1 cellular context compared by ENCODE assay signal in the genomic region with DNA sequence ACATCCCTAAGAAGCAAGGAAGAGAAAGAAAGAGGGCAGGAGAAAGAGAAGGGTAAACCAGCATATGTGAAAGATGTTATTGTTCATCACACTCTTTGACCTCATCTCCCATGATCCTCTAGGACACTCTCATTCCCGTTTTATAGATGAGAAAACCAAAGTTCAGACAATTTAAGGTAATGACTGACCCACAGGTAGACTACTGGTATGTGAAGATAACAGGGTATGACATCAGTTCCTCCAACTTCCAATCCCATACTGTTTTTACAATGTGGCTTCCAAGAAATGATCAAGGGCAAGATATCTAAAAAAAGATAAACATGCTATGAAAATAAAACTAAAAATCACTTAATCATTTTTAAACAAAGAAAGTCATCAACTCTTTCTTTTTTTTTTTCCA.
TF ChIP-seq lines count a peak whose summit lies in the region.

No MANE protein-coding gene starts in this region.

TF ChIP-seq in K562, 482 proteins besides CTCF, POLR2A, EP300 and RAD21 (continued from another document and continues in another):
- TF ChIP-seq, protein P1, sequence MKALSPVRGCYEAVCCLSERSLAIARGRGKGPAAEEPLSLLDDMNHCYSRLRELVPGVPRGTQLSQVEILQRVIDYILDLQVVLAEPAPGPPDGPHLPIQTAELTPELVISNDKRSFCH (CRISPR knock-in tag; IDR thresholded peaks at IDR 0.05), result no peak
- TF ChIP-seq, protein P1 (tag; IDR thresholded peaks at IDR 0.05), result no peak
- TF ChIP-seq SREBF1 (IDR thresholded peaks at IDR 0.05; ENCODE audit: borderline replicate concordance, low read depth, low read length) (no peak), MCM7 (IDR thresholded peaks at IDR 0.05) (no peak), PHF8 (IDR thresholded peaks at IDR 0.05; ENCODE audit: borderline replicate concordance, low read length) (no peak), ZNF41 (CRISPR knock-in tag; conservative IDR thresholded peaks at IDR 0.05) (0 out of 2 replicates have a peak, but pooled peaks have one; percentile 33), CBX2 (IDR thresholded peaks at IDR 0.05; ENCODE audit: insufficient read depth, low read length, poor library complexity, severe bottlenecking) (no peak), BDP1 (IDR thresholded peaks at IDR 0.05; ENCODE audit: insufficient read depth, insufficient read length) (no peak), FOXM1 (IDR thresholded peaks at IDR 0.05; ENCODE audit: low read depth) (no peak), FOXM1 (CRISPR knock-in tag; IDR thresholded peaks at IDR 0.05; ENCODE audit: low read depth) (no peak), MAFK (IDR thresholded peaks at IDR 0.05; ENCODE audit: low read length) (no peak), NFYB (IDR thresholded peaks at IDR 0.05; ENCODE audit: extremely low read depth, insufficient read length) (no peak), HDAC2 (IDR thresholded peaks at IDR 0.05) (no peak; the same call in 1 of the 2 replicates), SRSF9 (IDR thresholded peaks at IDR 0.05; ENCODE audit: borderline replicate concordance, low read depth, low read length) (no peak), CREM (IDR thresholded peaks at IDR 0.05; ENCODE audit: low read depth) (peak; percentile 32; the same call in 1 of the 2 replicates), ZNF764 (CRISPR knock-in tag; IDR thresholded peaks at IDR 0.05; ENCODE audit: low read depth) (no peak), ESRRA (IDR thresholded peaks at IDR 0.05; ENCODE audit: borderline replicate concordance, low read depth) (no peak), ETV5 (CRISPR knock-in tag; IDR thresholded peaks at IDR 0.05; ENCODE audit: low read depth) (no peak), MTA3 (IDR thresholded peaks at IDR 0.05; ENCODE audit: borderline replicate concordance) (no peak), ZNF780A (CRISPR knock-in tag; IDR thresholded peaks at IDR 0.05) (no peak), C11orf30 (IDR thresholded peaks at IDR 0.05; ENCODE audit: low read depth) (no peak), TGIF2 (CRISPR knock-in tag; IDR thresholded peaks at IDR 0.05) (no peak), TAF15 (IDR thresholded peaks at IDR 0.05; ENCODE audit: low read depth, low read length) (no peak), ZZZ3 (IDR thresholded peaks at IDR 0.05) (no peak), ZNF311 (CRISPR knock-in tag; IDR thresholded peaks at IDR 0.05) (peak; percentile 34; the same call in 1 of the 2 replicates), NCOR1 (IDR thresholded peaks at IDR 0.05) (no peak), ZNF77 (CRISPR knock-in tag; IDR thresholded peaks at IDR 0.05) (no peak), SRSF3 (IDR thresholded peaks at IDR 0.05; ENCODE audit: insufficient read depth, low read length) (no peak), MBD2 (IDR thresholded peaks at IDR 0.05; ENCODE audit: borderline replicate concordance, low read depth) (no peak), MAZ (CRISPR knock-in tag; conservative IDR thresholded peaks at IDR 0.05 in 1 of 2, IDR thresholded peaks at IDR 0.05 in 1 of 2) (no peak), CBX3 (IDR thresholded peaks at IDR 0.05; ENCODE audit: borderline replicate concordance in 1 of 2, low read length in 2 of 2) (no peak), NELFE (IDR thresholded peaks at IDR 0.05; ENCODE audit: insufficient read depth, insufficient read length) (no peak), ATF7 (IDR thresholded peaks at IDR 0.05) (peak; percentile 85), ZNF717 (CRISPR knock-in tag; IDR thresholded peaks at IDR 0.05) (no peak), RFX1 (IDR thresholded peaks at IDR 0.05) (no peak), ZNF785 (CRISPR knock-in tag; IDR thresholded peaks at IDR 0.05) (no peak), RCOR1 (IDR thresholded peaks at IDR 0.05; ENCODE audit: borderline replicate concordance in 1 of 2, low read depth in 2 of 2, low read length in 2 of 2) (peak in 1 of 2 experiments; percentile 46; a peak in 1 of 4 replicates), NR1H2 (CRISPR knock-in tag; IDR thresholded peaks at IDR 0.05) (no peak), ZNF444 (CRISPR knock-in tag; IDR thresholded peaks at IDR 0.05) (no peak), SP2 (IDR thresholded peaks at IDR 0.05; ENCODE audit: extremely low read depth, low read depth, low read length, poor library complexity, severe bottlenecking) (no peak), PCBP1 (IDR thresholded peaks at IDR 0.05; ENCODE audit: low read depth, low read length, poor library complexity, severe bottlenecking) (no peak), PRMT5 (CRISPR knock-in tag; IDR thresholded peaks at IDR 0.05) (no peak), MECOM (CRISPR knock-in tag; IDR thresholded peaks at IDR 0.05) (no peak), PURB (CRISPR knock-in tag; IDR thresholded peaks at IDR 0.05; ENCODE audit: low read depth) (no peak), POLR2AphosphoS5 (IDR thresholded peaks at IDR 0.05; ENCODE audit: control insufficient read depth, insufficient read depth, low read depth, low read length) (no peak), CBX8 (IDR thresholded peaks at IDR 0.05; ENCODE audit: borderline replicate concordance, extremely low read depth, low read depth, low read length, poor library complexity, severe bottlenecking) (no peak), FOXJ2 (tag; IDR thresholded peaks at IDR 0.05) (no peak), TAF7 (tag; IDR thresholded peaks at IDR 0.05) (no peak), ZBTB17 (CRISPR knock-in tag; IDR thresholded peaks at IDR 0.05) (no peak; the same call in 1 of the 2 replicates), TAL1 (IDR thresholded peaks at IDR 0.05) (peak; percentile 48; the same call in 1 of the 2 replicates), FOXP1 (CRISPR knock-in tag; IDR thresholded peaks at IDR 0.05) (no peak), NR3C1 (CRISPR knock-in tag; IDR thresholded peaks at IDR 0.05) (no peak), ZNF184 (CRISPR knock-in tag; IDR thresholded peaks at IDR 0.05) (no peak), ZNF3 (CRISPR knock-in tag; IDR thresholded peaks at IDR 0.05) (no peak)
- TF ChIP-seq, protein P2, sequence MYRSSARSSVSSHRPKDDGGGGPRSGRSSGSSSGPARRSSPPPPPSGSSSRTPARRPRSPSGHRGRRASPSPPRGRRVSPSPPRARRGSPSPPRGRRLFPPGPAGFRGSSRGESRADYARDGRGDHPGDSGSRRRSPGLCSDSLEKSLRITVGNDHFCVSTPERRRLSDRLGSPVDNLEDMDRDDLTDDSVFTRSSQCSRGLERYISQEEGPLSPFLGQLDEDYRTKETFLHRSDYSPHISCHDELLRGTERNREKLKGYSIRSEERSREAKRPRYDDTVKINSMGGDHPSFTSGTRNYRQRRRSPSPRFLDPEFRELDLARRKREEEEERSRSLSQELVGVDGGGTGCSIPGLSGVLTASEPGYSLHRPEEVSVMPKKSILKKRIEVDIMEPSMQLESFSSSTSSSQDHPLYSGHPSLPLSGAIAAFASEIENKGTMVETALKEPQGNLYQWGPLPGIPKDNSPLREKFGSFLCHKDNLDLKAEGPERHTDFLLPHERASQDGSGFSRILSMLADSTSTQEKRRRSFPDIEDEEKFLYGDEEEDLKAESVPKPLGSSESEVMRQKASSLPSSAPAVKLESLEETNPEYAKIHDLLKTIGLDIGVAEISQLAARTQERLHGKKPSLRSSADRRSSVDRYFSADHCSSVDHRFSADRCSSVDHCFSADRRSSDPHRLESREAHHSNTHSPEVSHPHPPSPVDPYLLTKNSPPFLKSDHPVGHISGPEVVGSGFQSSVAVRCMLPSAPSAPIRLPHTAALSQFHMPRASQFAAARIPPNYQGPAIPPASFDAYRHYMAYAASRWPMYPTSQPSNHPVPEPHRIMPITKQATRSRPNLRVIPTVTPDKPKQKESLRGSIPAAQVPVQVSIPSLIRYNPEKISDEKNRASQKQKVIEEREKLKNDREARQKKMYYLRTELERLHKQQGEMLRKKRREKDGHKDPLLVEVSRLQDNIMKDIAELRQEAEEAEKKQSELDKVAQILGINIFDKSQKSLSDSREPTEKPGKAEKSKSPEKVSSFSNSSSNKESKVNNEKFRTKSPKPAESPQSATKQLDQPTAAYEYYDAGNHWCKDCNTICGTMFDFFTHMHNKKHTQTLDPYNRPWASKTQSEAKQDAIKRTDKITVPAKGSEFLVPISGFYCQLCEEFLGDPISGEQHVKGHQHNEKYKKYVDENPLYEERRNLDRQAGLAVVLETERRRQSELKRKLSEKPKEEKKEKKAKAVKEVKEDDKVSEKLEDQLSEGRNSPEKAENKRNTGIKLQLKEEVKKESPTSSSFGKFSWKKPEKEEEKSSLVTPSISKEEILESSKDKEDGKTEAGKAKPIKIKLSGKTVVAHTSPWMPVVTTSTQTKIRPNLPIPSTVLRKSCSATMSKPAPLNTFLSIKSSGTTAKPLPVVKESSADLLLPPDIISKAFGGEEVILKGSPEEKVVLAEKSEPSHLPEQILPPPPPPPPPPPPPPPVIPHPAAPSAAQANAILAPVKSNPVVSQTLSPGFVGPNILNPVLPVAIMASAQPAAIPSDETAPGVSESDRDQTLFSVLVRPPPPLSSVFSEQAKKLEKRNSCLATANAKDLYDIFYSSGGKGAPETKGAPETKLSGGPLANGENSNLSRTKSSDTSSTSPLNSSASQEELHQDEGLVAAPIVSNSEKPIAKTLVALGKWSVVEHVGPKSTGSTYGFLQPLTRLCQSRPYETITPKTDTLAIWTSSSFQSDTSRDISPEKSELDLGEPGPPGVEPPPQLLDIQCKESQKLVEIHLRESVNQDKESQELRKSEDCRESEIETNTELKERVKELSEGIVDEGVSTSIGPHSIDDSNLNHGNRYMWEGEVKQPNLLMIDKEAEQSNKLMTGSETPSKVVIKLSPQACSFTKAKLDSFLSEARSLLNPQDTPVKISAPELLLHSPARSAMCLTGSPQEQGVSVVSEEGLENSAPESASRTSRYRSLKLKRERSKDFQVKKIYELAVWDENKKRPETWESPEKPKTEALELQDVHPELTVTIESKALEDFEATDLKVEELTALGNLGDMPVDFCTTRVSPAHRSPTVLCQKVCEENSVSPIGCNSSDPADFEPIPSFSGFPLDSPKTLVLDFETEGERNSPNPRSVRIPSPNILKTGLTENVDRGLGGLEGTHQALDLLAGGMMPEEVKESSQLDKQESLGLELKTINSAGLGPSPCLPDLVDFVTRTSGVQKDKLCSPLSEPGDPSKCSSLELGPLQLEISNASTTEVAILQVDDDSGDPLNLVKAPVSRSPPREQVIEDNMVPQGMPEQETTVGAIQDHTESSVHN (IDR thresholded peaks at IDR 0.05; ENCODE audit: borderline replicate concordance in 1 of 2, low read depth in 1 of 2), result no peak
- TF ChIP-seq, protein P3, sequence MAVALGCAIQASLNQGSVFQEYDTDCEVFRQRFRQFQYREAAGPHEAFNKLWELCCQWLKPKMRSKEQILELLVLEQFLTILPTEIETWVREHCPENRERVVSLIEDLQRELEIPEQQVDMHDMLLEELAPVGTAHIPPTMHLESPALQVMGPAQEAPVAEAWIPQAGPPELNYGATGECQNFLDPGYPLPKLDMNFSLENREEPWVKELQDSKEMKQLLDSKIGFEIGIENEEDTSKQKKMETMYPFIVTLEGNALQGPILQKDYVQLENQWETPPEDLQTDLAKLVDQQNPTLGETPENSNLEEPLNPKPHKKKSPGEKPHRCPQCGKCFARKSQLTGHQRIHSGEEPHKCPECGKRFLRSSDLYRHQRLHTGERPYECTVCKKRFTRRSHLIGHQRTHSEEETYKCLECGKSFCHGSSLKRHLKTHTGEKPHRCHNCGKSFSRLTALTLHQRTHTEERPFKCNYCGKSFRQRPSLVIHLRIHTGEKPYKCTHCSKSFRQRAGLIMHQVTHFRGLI (CRISPR knock-in tag; IDR thresholded peaks at IDR 0.05), result no peak
- TF ChIP-seq, protein P4, sequence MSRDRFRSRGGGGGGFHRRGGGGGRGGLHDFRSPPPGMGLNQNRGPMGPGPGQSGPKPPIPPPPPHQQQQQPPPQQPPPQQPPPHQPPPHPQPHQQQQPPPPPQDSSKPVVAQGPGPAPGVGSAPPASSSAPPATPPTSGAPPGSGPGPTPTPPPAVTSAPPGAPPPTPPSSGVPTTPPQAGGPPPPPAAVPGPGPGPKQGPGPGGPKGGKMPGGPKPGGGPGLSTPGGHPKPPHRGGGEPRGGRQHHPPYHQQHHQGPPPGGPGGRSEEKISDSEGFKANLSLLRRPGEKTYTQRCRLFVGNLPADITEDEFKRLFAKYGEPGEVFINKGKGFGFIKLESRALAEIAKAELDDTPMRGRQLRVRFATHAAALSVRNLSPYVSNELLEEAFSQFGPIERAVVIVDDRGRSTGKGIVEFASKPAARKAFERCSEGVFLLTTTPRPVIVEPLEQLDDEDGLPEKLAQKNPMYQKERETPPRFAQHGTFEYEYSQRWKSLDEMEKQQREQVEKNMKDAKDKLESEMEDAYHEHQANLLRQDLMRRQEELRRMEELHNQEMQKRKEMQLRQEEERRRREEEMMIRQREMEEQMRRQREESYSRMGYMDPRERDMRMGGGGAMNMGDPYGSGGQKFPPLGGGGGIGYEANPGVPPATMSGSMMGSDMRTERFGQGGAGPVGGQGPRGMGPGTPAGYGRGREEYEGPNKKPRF (IDR thresholded peaks at IDR 0.05; ENCODE audit: low read depth, low read length), result no peak
- TF ChIP-seq, protein P5, sequence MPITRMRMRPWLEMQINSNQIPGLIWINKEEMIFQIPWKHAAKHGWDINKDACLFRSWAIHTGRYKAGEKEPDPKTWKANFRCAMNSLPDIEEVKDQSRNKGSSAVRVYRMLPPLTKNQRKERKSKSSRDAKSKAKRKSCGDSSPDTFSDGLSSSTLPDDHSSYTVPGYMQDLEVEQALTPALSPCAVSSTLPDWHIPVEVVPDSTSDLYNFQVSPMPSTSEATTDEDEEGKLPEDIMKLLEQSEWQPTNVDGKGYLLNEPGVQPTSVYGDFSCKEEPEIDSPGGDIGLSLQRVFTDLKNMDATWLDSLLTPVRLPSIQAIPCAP (CRISPR knock-in tag; IDR thresholded peaks at IDR 0.05; ENCODE audit: borderline replicate concordance), result no peak
- TF ChIP-seq, protein P6, sequence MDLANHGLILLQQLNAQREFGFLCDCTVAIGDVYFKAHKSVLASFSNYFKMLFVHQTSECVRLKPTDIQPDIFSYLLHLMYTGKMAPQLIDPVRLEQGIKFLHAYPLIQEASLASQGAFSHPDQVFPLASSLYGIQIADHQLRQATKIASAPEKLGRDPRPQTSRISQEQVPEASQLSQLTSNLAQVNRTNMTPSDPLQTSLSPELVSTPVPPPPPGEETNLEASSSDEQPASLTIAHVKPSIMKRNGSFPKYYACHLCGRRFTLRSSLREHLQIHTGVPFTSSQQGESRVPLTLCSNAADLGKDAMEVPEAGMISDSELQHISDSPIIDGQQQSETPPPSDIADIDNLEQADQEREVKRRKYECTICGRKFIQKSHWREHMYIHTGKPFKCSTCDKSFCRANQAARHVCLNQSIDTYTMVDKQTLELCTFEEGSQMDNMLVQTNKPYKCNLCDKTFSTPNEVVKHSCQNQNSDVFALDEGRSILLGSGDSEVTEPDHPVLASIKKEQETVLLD (IDR thresholded peaks at IDR 0.05), result no peak
- TF ChIP-seq, protein P7, sequence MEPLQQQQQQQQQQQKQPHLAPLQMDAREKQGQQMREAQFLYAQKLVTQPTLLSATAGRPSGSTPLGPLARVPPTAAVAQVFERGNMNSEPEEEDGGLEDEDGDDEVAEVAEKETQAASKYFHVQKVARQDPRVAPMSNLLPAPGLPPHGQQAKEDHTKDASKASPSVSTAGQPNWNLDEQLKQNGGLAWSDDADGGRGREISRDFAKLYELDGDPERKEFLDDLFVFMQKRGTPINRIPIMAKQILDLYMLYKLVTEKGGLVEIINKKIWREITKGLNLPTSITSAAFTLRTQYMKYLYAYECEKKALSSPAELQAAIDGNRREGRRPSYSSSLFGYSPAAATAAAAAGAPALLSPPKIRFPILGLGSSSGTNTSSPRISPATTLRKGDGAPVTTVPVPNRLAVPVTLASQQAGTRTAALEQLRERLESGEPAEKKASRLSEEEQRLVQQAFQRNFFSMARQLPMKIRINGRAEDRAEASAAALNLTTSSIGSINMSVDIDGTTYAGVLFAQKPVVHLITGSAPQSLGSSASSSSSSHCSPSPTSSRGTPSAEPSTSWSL (CRISPR knock-in tag; IDR thresholded peaks at IDR 0.05; ENCODE audit: borderline replicate concordance), result no peak
